26 cellular contexts compared by ENCODE assay signal in the genomic region with DNA sequence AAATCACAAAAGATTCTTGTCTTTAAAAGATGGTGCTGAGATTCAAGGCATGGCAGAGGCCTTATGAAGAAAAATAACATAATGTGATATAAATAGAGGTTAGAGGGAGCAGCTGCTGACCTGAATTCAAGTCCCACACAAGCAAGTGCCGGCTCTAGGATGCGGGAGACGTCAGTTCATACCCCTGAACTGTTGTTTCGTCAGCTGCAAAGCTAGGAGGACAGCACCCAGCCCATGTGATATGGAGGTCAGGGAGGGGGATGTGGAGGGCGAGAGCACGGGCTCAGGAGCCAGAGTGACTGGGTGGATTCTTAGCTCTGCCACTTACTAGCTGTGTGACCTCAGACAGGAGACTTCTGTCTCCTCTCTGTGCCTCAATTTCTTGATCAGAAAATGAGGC.
DNase-seq lines count a peak whose midpoint lies in the region; ATAC-seq and TF ChIP-seq lines count a peak whose summit lies in the region.
"Had no signal": no experiment of that assay in that cellular context is flagged by ENCODE, and none has a peak within 500 bp of the region (broad histone marks: within the 10 kb centered on the region; RNA-seq: fewer than 3 reads in every experiment).

No MANE protein-coding gene starts in this region.

- CTCF ChIA-PET in CD4-positive, alpha-beta memory T cell (lab: Charles Lee; ENCODE audit: partially characterized antibody), result no interaction called here

- H3K4me3 Mint-ChIP-seq in T-helper 17 cell, result no peak overlapping the region
- no peak overlapping the region for H3K4me3 Mint-ChIP-seq in CD4-positive, alpha-beta memory T cell
- H3K4me3 Mint-ChIP-seq: CD8-positive, alpha-beta T cell had no signal

- POLR2A ChIA-PET in CD4-positive, alpha-beta memory T cell (lab: Charles Lee; ENCODE audit: partially characterized antibody), result no interaction called here

- peaks cover 3% of the 10 kb centered on the region for H3K4me1 ChIP-seq in mesendoderm (ENCODE audit: control insufficient read depth, low read depth, low read length)
- no peaks in the 10 kb centered on the region for H3K4me1 ChIP-seq in CD4-positive, alpha-beta memory T cell (ENCODE audit: insufficient read depth, low read length)
- H3K4me1 ChIP-seq: Caco-2 had no signal

- H4K8ac ChIP-seq in mesendoderm (ENCODE audit: low read depth, low read length), result no peak overlapping the region

- DNase-seq in T-helper 17 cell (no peak), coronary artery (ENCODE audit: low spot score) (peak; percentile 16), mesendoderm (no peak), RKO (ENCODE audit: low spot score) (no peak)
- no peak for DNase-seq in stimulated activated CD4-positive, alpha-beta T cell treated with anti-CD3 and anti-CD28 coated beads, Interleukin-2, amount 100 ng/mL, for 48 hours
- DNase-seq in CD4-positive, alpha-beta memory T cell, result no peak
- DNase-seq: C1 segment of cervical spinal cord, Caco-2, GDM1, GOT3, HCEC 1CT, Kasumi-1, NCI-H1092 treated with DMSO at 0.1 percent for 48 hours, NCI-H1436, NCI-H187, NCI-H2081 treated with DMSO at 0.1 percent for 48 hours, NCI-H2171, NCI-H226, NCI-H510A, NCI-H69, SIG-M5 had no signal

- H3K27ac ChIP-seq in coronary artery (no peak overlapping the region), mesendoderm (ENCODE audit: low read depth, low read length) (no peak overlapping the region), temporal lobe (ENCODE audit: low read depth, low read length) (peak overlapping the region; percentile 9)
- no peak overlapping the region for H3K27ac ChIP-seq in CD4-positive, alpha-beta memory T cell (ENCODE audit: low read depth, low read length)

- H3K27ac Mint-ChIP-seq in T-helper 17 cell, result peak overlapping the region; percentile 30
- H3K27ac Mint-ChIP-seq in CD4-positive, alpha-beta memory T cell, result no peak overlapping the region
- H3K27ac Mint-ChIP-seq: CD8-positive, alpha-beta T cell had no signal

- H3K27me3 Mint-ChIP-seq in T-helper 17 cell, result no peaks in the 10 kb centered on the region
- H3K27me3 Mint-ChIP-seq in CD4-positive, alpha-beta memory T cell, result no peaks in the 10 kb centered on the region

- H2BK15ac ChIP-seq in mesendoderm (replicated peaks; ENCODE audit: low read depth), result no peak overlapping the region

- H3K23ac ChIP-seq in mesendoderm (ENCODE audit: low read length), result no peak overlapping the region

- peak overlapping the region; percentile 35 for H2AK5ac ChIP-seq in mesendoderm (ENCODE audit: low read length)

- no peaks in the 10 kb centered on the region for H3K36me3 ChIP-seq in mesendoderm (ENCODE audit: control insufficient read depth, insufficient read depth, low read length)
- H3K36me3 ChIP-seq in CD4-positive, alpha-beta memory T cell (ENCODE audit: insufficient read depth, low read length), result no peaks in the 10 kb centered on the region

- peak overlapping the region; percentile 25 for H3K56ac ChIP-seq in mesendoderm (ENCODE audit: low read length)

- H3K9me3 Mint-ChIP-seq in CD4-positive, alpha-beta memory T cell, result no peaks in the 10 kb centered on the region
- H3K9me3 Mint-ChIP-seq: CD8-positive, alpha-beta T cell had no signal

- no peak overlapping the region for H4K5ac ChIP-seq in mesendoderm (ENCODE audit: low read length)

- no peaks in the 10 kb centered on the region for H3K79me2 ChIP-seq in mesendoderm (ENCODE audit: control insufficient read depth, insufficient read depth, low read length)

- peak overlapping the region; percentile 9 for H3K18ac ChIP-seq in mesendoderm (ENCODE audit: low read length)

- H3K9me3 ChIP-seq in T-helper 17 cell (ENCODE audit: control insufficient read depth, low read length, poor library complexity, severe bottlenecking), result no peaks in the 10 kb centered on the region
- H3K9me3 ChIP-seq in CD4-positive, alpha-beta memory T cell (ENCODE audit: control insufficient read depth in 1 of 2, low read length in 2 of 2), result no peaks in the 10 kb centered on the region
- H3K9me3 ChIP-seq: Caco-2 had no signal

- H3K4me1 Mint-ChIP-seq in T-helper 17 cell, result peaks cover 9% of the 10 kb centered on the region
- H3K4me1 Mint-ChIP-seq in CD4-positive, alpha-beta memory T cell, result peaks cover 0 to 6% (median 2%) of the 10 kb centered on the region in 4 donors

- H3K36me3 Mint-ChIP-seq in T-helper 17 cell (ENCODE audit: low read depth), result no peaks in the 10 kb centered on the region
- no peaks in the 10 kb centered on the region for H3K36me3 Mint-ChIP-seq in CD4-positive, alpha-beta memory T cell
- H3K36me3 Mint-ChIP-seq: CD8-positive, alpha-beta T cell had no signal

- H3K9ac ChIP-seq in mesendoderm (ENCODE audit: low read length), result no peak overlapping the region

- ATAC-seq in T-helper 17 cell, result no peak
- ATAC-seq: CD8-positive, alpha-beta T cell; GM12878; K562; Panc1 had no signal

- no peak for TF ChIP-seq CTCF in coronary artery (IDR thresholded peaks at IDR 0.05)

- intact Hi-C loops in CD4-positive, alpha-beta memory T cell (cut with micrococcal nuclease), result no loop called here

- H3K4ac ChIP-seq in mesendoderm (ENCODE audit: low read depth, low read length), result no peak overlapping the region

- H2BK5ac ChIP-seq in mesendoderm (ENCODE audit: low read length), result no peak overlapping the region

- no peaks in the 10 kb centered on the region for H3K27me3 ChIP-seq in mesendoderm (ENCODE audit: insufficient read depth, low read length, poor library complexity)
- no peaks in the 10 kb centered on the region for H3K27me3 ChIP-seq in CD4-positive, alpha-beta memory T cell (ENCODE audit: insufficient read depth, low read length)

- H3K79me1 ChIP-seq in mesendoderm (ENCODE audit: low read length), result peaks cover 4% of the 10 kb centered on the region

- H2BK120ac ChIP-seq in mesendoderm (ENCODE audit: low read depth, low read length), result no peak overlapping the region

- no peak overlapping the region for H3K4me2 ChIP-seq in mesendoderm (ENCODE audit: low read length)

- no CpG with 5 or more reads among the region's 6 CpGs for WGBS in mesendoderm (ENCODE audit: extremely low coverage, insufficient coverage, low lambda C conversion rate)

- no peak overlapping the region for H3K4me3 ChIP-seq in coronary artery
- no peak overlapping the region for H3K4me3 ChIP-seq in mesendoderm (ENCODE audit: low read length)
- no peak overlapping the region for H3K4me3 ChIP-seq in CD4-positive, alpha-beta memory T cell (ENCODE audit: low read length in 2 of 2)
- H3K4me3 ChIP-seq: GM12878, K562 had no signal
